Comparison of ENCODE assay signal across 8 cellular contexts in genomic region chr4:148216866-148217814, GRCh38.
A peak's percentile ranks its signal among the peaks of the same experiment; 100 is the strongest.
DNase-seq lines count a peak whose midpoint lies in the region; ATAC-seq, FAIRE-seq and TF ChIP-seq lines count a peak whose summit lies in the region.

No MANE protein-coding gene starts in this region.

- dilution Hi-C loops in endothelial cell of umbilical vein (cut with MboI; ENCODE audit: extremely low pct_ligation_motif_present, low sequenced_read_pairs) = no loop called here

- no peak overlapping the region for H3K4me2 ChIP-seq in endothelial cell of umbilical vein (ENCODE audit: insufficient read depth, low read length)

- H3K4me1 ChIP-seq in endothelial cell of umbilical vein (ENCODE audit: control insufficient read depth, extremely low read depth, insufficient read depth, low read length) (no peaks in the 10 kb centered on the region), subcutaneous abdominal adipose tissue (ENCODE audit: control insufficient read depth in 5 of 5, insufficient read depth in 5 of 5, low read length in 5 of 5) (peaks cover 0 to 18% (median 7%) of the 10 kb centered on the region in 5 donors), SJCRH30 (peaks cover 5% of the 10 kb centered on the region)

- H3K4me3 ChIP-seq in endothelial cell of umbilical vein (replicated peaks in 1 of 3; ENCODE audit: insufficient read depth in 1 of 3, low read depth in 1 of 3, low read length in 3 of 3) (no peak overlapping the region), subcutaneous abdominal adipose tissue (ENCODE audit: low read depth in 1 of 5, low read length in 5 of 5) (peak overlapping the region; percentile 34 to 62 (median 60)), SJCRH30 (no peak overlapping the region)

- no peaks in the 10 kb centered on the region for H4K20me1 ChIP-seq in endothelial cell of umbilical vein (replicated peaks; ENCODE audit: control insufficient read depth, extremely low read depth, insufficient read depth, low read length)

- BruUV-seq in endothelial cell of umbilical vein (replicated peaks; lab: Mats Ljungman, UMichigan) = no TSS peak

- H3K36me3 ChIP-seq in endothelial cell of umbilical vein (ENCODE audit: control insufficient read depth in 2 of 2, extremely low read depth in 1 of 2, insufficient read depth in 2 of 2, low read length in 2 of 2) = no peaks in the 10 kb centered on the region
- H3K36me3 ChIP-seq in subcutaneous abdominal adipose tissue (ENCODE audit: control insufficient read depth in 5 of 5, insufficient read depth in 5 of 5, low read length in 5 of 5) = no peaks in the 10 kb centered on the region
- H3K36me3 ChIP-seq in SJCRH30 = no peaks in the 10 kb centered on the region

- CTCF ChIA-PET in endothelial cell of umbilical vein (lab: Charles Lee) = no interaction called here

- no peaks in the 10 kb centered on the region for H3K9me3 ChIP-seq in endothelial cell of umbilical vein (replicated peaks; ENCODE audit: control insufficient read depth, insufficient read depth, low read length)
- H3K9me3 ChIP-seq in subcutaneous abdominal adipose tissue (ENCODE audit: control insufficient read depth in 5 of 5, low read length in 5 of 5) = peaks cover 0 to 2% (median 0%) of the 10 kb centered on the region in 5 donors
- H3K9me3 ChIP-seq in SJCRH30 (replicated peaks) = no peaks in the 10 kb centered on the region

- intact Hi-C loops in endothelial cell of umbilical vein (cut with micrococcal nuclease) = no loop called here

- H3K27me3 ChIP-seq in endothelial cell of umbilical vein (ENCODE audit: control insufficient read depth in 2 of 2, insufficient read depth in 2 of 2, low read length in 2 of 2) = no peaks in the 10 kb centered on the region
- no peaks in the 10 kb centered on the region for H3K27me3 ChIP-seq in subcutaneous abdominal adipose tissue (ENCODE audit: control insufficient read depth in 5 of 5, insufficient read depth in 4 of 5, low read length in 5 of 5)
- H3K27me3 ChIP-seq in SJCRH30 = no peaks in the 10 kb centered on the region

- POLR2A ChIA-PET in endothelial cell of umbilical vein (lab: Charles Lee) = no interaction called here

- FAIRE-seq in endothelial cell of umbilical vein (lab: Jason Lieb, UNC) (peak; percentile 37), frontal cortex (lab: Jason Lieb, UNC) (no peak)

- H3K9me1 ChIP-seq in endothelial cell of umbilical vein (replicated peaks; ENCODE audit: control insufficient read depth, extremely low read depth, insufficient read depth, low read length) = no peaks in the 10 kb centered on the region

- TF ChIP-seq POLR2A in endothelial cell of umbilical vein (IDR thresholded peaks at IDR 0.05; ENCODE audit: low read depth, low read length) = no peak

- H3K9ac ChIP-seq in endothelial cell of umbilical vein (replicated peaks; ENCODE audit: extremely low read depth, insufficient read depth, low read length) (no peak overlapping the region), subcutaneous abdominal adipose tissue (ENCODE audit: low read length in 5 of 5) (peak overlapping the region in 1 of 5 donors; percentile 9)

- no peak overlapping the region for H3K27ac ChIP-seq in endothelial cell of umbilical vein (ENCODE audit: insufficient read depth, low read depth, low read length)
- peak overlapping the region; percentile 25 for H3K27ac ChIP-seq in subcutaneous abdominal adipose tissue (ENCODE audit: low read depth, low read length)
- no peak overlapping the region for H3K27ac ChIP-seq in SJCRH30

- ATAC-seq in GM18502 (IDR thresholded peaks at IDR 0.05; ENCODE audit: poor library complexity, unreplicated experiment) (peak; percentile 95), GM21576 (IDR thresholded peaks at IDR 0.05; ENCODE audit: unreplicated experiment) (peak; percentile 94)

- H3K79me2 ChIP-seq in endothelial cell of umbilical vein (ENCODE audit: control insufficient read depth, insufficient read depth, low read length) = no peaks in the 10 kb centered on the region

- H2AFZ ChIP-seq in endothelial cell of umbilical vein (ENCODE audit: low read depth, low read length) = no peak overlapping the region

- DNase-seq in LHCN-M2 (ENCODE audit: low read depth) (peak; percentile 21), endothelial cell of umbilical vein (ENCODE audit: low read depth, low spot score) (peak; percentile 20), frontal cortex (ENCODE audit: low spot score in 2 of 2) (no peak), SJCRH30 (no peak)
- no peak for DNase-seq in stimulated activated CD4-positive, alpha-beta T cell treated with anti-CD3 and anti-CD28 coated beads, Interleukin-4, amount 100 ng/mL, for 4 hours

- no peak for TF ChIP-seq CTCF in endothelial cell of umbilical vein (IDR thresholded peaks at IDR 0.05; ENCODE audit: extremely low read depth in 1 of 2, insufficient read depth in 1 of 2, low read depth in 1 of 2, low read length in 2 of 2)

TF ChIP-seq in endothelial cell of umbilical vein, 7 proteins besides CTCF, POLR2A, EP300 and RAD21:
- TF ChIP-seq GATA2 (IDR thresholded peaks at IDR 0.05; ENCODE audit: insufficient read depth, insufficient read length, low read depth, low read length) = no peak
- TF ChIP-seq FOS (IDR thresholded peaks at IDR 0.05; ENCODE audit: borderline replicate concordance, insufficient read depth, low read length) = no peak
- no peak for TF ChIP-seq EZH2 (IDR thresholded peaks at IDR 0.05; ENCODE audit: borderline replicate concordance, low read depth, low read length, severe bottlenecking)
- no peak for TF ChIP-seq MAX (IDR thresholded peaks at IDR 0.05; ENCODE audit: insufficient read depth, insufficient read length)
- TF ChIP-seq MYC (IDR thresholded peaks at IDR 0.05; ENCODE audit: low read depth, low read length) = no peak
- no peak for TF ChIP-seq POLR2AphosphoS5 (IDR thresholded peaks at IDR 0.05; ENCODE audit: insufficient read depth, low read depth, low read length)
- TF ChIP-seq JUN (IDR thresholded peaks at IDR 0.05; ENCODE audit: borderline replicate concordance, insufficient read depth, insufficient read length, low read depth) = no peak

Comparison
In these comparisons a context has a peak if more than half of its experiments do, and no peak if none do; other contexts are left out.
1. DNase-seq: peak in LHCN-M2 (single experiment) and endothelial cell of umbilical vein (single experiment); none in frontal cortex (0 of 2), SJCRH30 (0 of 2) and stimulated activated CD4-positive, alpha-beta T cell treated with anti-CD3 and anti-CD28 coated beads, Interleukin-4, amount 100 ng/mL, for 4 hours (0 of 2).
2. H3K4me3 ChIP-seq: peak in subcutaneous abdominal adipose tissue (5 of 5); none in endothelial cell of umbilical vein (0 of 3) and SJCRH30 (single experiment).